Comparison of ENCODE assay signal across 9 cellular contexts in the genomic region with DNA sequence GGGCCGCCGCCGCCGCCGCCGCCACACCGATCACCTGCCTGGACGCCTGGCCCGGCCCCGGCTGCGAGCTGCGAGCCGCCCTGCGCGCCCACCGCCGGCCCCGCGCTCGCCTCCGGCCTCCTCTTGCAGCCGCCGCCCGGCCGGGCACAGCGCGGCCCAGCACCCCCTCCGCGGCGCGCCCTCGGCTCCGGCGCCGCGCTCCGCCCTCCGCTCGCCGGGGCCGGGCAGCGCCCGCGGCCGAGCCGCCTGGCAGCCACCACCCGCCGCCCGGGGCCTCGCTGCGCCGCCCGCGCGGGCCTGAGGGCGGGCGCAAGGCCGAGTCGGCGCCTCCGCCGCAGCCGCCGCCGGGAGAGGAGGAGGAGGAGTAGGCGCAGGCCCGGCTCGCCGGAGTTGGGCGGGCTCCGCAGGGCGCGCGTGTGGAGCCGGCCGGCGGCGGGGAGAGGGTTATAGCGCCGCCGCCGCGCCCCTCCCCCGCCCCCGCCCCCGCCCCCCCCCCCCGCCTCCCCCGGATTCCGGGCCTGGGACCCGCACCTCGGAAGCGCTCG. TPM values are rescaled to one million over a fixed set of nuclear protein-coding genes. Genes with fewer than 3 reads are reported as not detected.
A peak's percentile ranks its signal among the peaks of the same experiment; 100 is the strongest.
DNase-seq lines count a peak whose midpoint lies in the region; ATAC-seq, FAIRE-seq and TF ChIP-seq lines count a peak whose summit lies in the region.
"Had no signal": no experiment of that assay in that cellular context is flagged by ENCODE, and none has a peak within 500 bp of the region (broad histone marks: within the 10 kb centered on the region; RNA-seq: fewer than 3 reads in every experiment).

A gene (minus strand): TSS at position 418 of the 545 bp plus-strand sequence. CDS start 845 bp downstream, outside the sequence.

- no peaks in the 10 kb centered on the region for H3K9me3 ChIP-seq in SK-N-SH
- H3K9me3 ChIP-seq in K562 (replicated peaks; ENCODE audit: control insufficient read depth, insufficient read depth, low read depth, low read length): no peaks in the 10 kb centered on the region
- H3K9me3 ChIP-seq in iPS DF 6.9 (ENCODE audit: control insufficient read depth, insufficient read depth, low read length): no peaks in the 10 kb centered on the region
- no peaks in the 10 kb centered on the region for H3K9me3 ChIP-seq in sigmoid colon
- H3K9me3 ChIP-seq: neutrophil had no signal

- TF ChIP-seq POLR2A in K562 (conservative IDR thresholded peaks at IDR 0.05) (no peak), sigmoid colon (IDR thresholded peaks at IDR 0.05) (no peak)

- H3K9me2 ChIP-seq in SK-N-SH: no peaks in the 10 kb centered on the region

- H3K27me3 ChIP-seq in SK-N-SH (ENCODE audit: insufficient read depth) (no peaks in the 10 kb centered on the region), K562 (ENCODE audit: control insufficient read depth in 2 of 2, insufficient read depth in 2 of 2, low read length in 2 of 2) (peaks cover 0 to 12% of the 10 kb centered on the region in 2 experiments; a peak in 2 of 5 replicates), iPS DF 6.9 (ENCODE audit: control insufficient read depth, insufficient read depth, low read length) (peaks cover 26% of the 10 kb centered on the region), sigmoid colon (peaks cover 0 to 25% (median 4%) of the 10 kb centered on the region in 3 donors)

- intact Hi-C loops in K562 (cut with micrococcal nuclease): loop anchor here (5.0 kb wide), 1 partner anchor 118 kb away; no protein-coding TSS in a partner anchor
- intact Hi-C loops in sigmoid colon (cut with DNase I): loop anchor here (5.0 to 10.0 kb wide), 4 partner anchors 148 to 1015 kb away; a partner anchor contains a TSS

- H3K27ac ChIP-seq in SK-N-SH (ENCODE audit: low read depth in 2 of 2, low read length in 1 of 2): peak within 1 kb of the TSS in 1 of 2 experiments; percentile 70; a peak in 2 of 4 replicates
- no peak within 1 kb of the TSS for H3K27ac ChIP-seq in K562 (ENCODE audit: extremely low read depth, low read depth, low read length)
- no peak within 1 kb of the TSS for H3K27ac ChIP-seq in iPS DF 6.9 (ENCODE audit: low read length)
- peak within 1 kb of the TSS; percentile 89 to 97 (median 94) for H3K27ac ChIP-seq in sigmoid colon
- H3K27ac ChIP-seq: neutrophil had no signal

- H4K20me1 ChIP-seq in SK-N-SH (ENCODE audit: insufficient read depth) (peaks cover 27% of the 10 kb centered on the region), K562 (replicated peaks; ENCODE audit: control insufficient read depth, insufficient read depth, low read length) (peaks cover 10% of the 10 kb centered on the region; the same call in 1 of the 2 replicates)

- H3K4me1 ChIP-seq in SK-N-SH (ENCODE audit: control insufficient read depth in 1 of 2, insufficient read depth in 2 of 2, low read depth in 1 of 2, low read length in 1 of 2) (peaks cover 4 to 22% of the 10 kb centered on the region in 2 experiments; a peak in 3 of 4 replicates), K562 (replicated peaks in 1 of 2; ENCODE audit: control insufficient read depth in 2 of 2, insufficient read depth in 2 of 2, low read length in 2 of 2) (peaks cover 9 to 71% of the 10 kb centered on the region in 2 experiments), iPS DF 6.9 (ENCODE audit: control insufficient read depth, insufficient read depth, low read length) (peaks cover 7% of the 10 kb centered on the region), sigmoid colon (peaks cover 0 to 66% (median 57%) of the 10 kb centered on the region in 4 donors)

- DNase-seq in SK-N-SH (peak; percentile 83), NCI-H460 (ENCODE audit: extremely low read depth, low read depth) (peak; percentile 41), K562 (ENCODE audit: extremely low read depth in 1 of 4, low spot score in 3 of 4) (peak; percentile 59 to 64 (median 63)), iPS DF 6.9 (ENCODE audit: low read depth, low spot score) (no peak), sigmoid colon (no peak), NCI-H128 (lab: John Stamatoyannopoulos, UW; ENCODE audit: unreplicated experiment) (no peak)

- in situ Hi-C loops in K562 (cut with MboI): no loop called here

- CTCF ChIA-PET in SK-N-SH (lab: Yijun Ruan, JAX) (interaction anchor here (1.1 to 1.5 kb wide), 3 partner anchors 11 to 48 kb away, joined by 3 to 8 read pairs (median 4); no protein-coding TSS in a partner anchor), K562 (lab: Yijun Ruan, JAX; ENCODE audit: low intra/inter-chr PET ratio) (no interaction called here)

- no TSS peak for BruUV-seq in K562 (replicated peaks; lab: Mats Ljungman, UMichigan)

- no peak for FAIRE-seq in K562 (lab: Jason Lieb, UNC)

- H3K36me3 ChIP-seq in SK-N-SH (replicated peaks in 1 of 2; ENCODE audit: control insufficient read depth in 1 of 2, insufficient read depth in 2 of 2, low read length in 1 of 2) (no peaks in the 10 kb centered on the region), K562 (ENCODE audit: control insufficient read depth, insufficient read depth, low read length) (no peaks in the 10 kb centered on the region), iPS DF 6.9 (ENCODE audit: control insufficient read depth, insufficient read depth, low read length) (no peaks in the 10 kb centered on the region), sigmoid colon (no peaks in the 10 kb centered on the region)
- H3K36me3 ChIP-seq: neutrophil had no signal

- H3K79me2 ChIP-seq in SK-N-SH (ENCODE audit: insufficient read depth) (peaks cover 45% of the 10 kb centered on the region), K562 (ENCODE audit: control insufficient read depth, insufficient read depth, low read length) (peaks cover 7% of the 10 kb centered on the region; the same call in 1 of the 3 replicates)

- WGBS in SK-N-SH (ENCODE audit: low lambda C conversion rate): 0% methylated on average over 8 of the region's 93 CpGs
- 1% methylated on average over 20 of the region's 93 CpGs for WGBS in K562 (ENCODE audit: insufficient coverage, low coverage, missing lambda C conversion rate)
- WGBS in iPS DF 6.9 (ENCODE audit: insufficient coverage, insufficient read length): no CpG with 5 or more reads among the region's 93 CpGs
- WGBS in sigmoid colon, 2 donors: 0 to 1% methylated on average over 84 to 93 of the region's 93 CpGs

- no peak for TF ChIP-seq CTCF in SK-N-SH (IDR thresholded peaks at IDR 0.05)
- TF ChIP-seq CTCF in K562 (IDR thresholded peaks at IDR 0.05 in 2 of 3, conservative IDR thresholded peaks at IDR 0.05 in 1 of 3; ENCODE audit: insufficient read depth in 2 of 3, low read depth in 1 of 3, low read length in 3 of 3): no peak
- no peak for TF ChIP-seq CTCF in sigmoid colon (IDR thresholded peaks at IDR 0.05)

- TF ChIP-seq EP300 in SK-N-SH (IDR thresholded peaks at IDR 0.05; ENCODE audit: borderline replicate concordance in 1 of 2, low read depth in 1 of 2, low read length in 1 of 2): no peak
- no peak for TF ChIP-seq EP300 in K562 (IDR thresholded peaks at IDR 0.05; ENCODE audit: low read length)
- TF ChIP-seq EP300 in sigmoid colon (IDR thresholded peaks at IDR 0.05): no peak

- TF ChIP-seq RAD21 in SK-N-SH (IDR thresholded peaks at IDR 0.05; ENCODE audit: low read length) (no peak), K562 (CRISPR knock-in tag; conservative IDR thresholded peaks at IDR 0.05 in 1 of 2, IDR thresholded peaks at IDR 0.05 in 1 of 2) (no peak)

- ATAC-seq in SK-N-SH treated with all-trans-retinoic acid at 6 μM for 48 hours (no peak; the same call in 1 of the 3 replicates), K562 (peak; percentile 10), HG03460 (IDR thresholded peaks at IDR 0.05; ENCODE audit: unreplicated experiment) (no peak)

- H2AFZ ChIP-seq in SK-N-SH (ENCODE audit: low read depth) (no peak within 1 kb of the TSS), K562 (ENCODE audit: low read depth, low read length) (peak within 1 kb of the TSS; percentile 66)

- H3K4me2 ChIP-seq in SK-N-SH: peak within 1 kb of the TSS; percentile 100
- peak within 1 kb of the TSS; percentile 56 for H3K4me2 ChIP-seq in K562 (ENCODE audit: insufficient read depth, low read length)

- POLR2A ChIA-PET in SK-N-SH (lab: Yijun Ruan, JAX) (interaction anchor here (0.9 kb wide), 1 partner anchor 39 kb away, joined by 3 read pairs; no protein-coding TSS in a partner anchor), K562 (lab: Yijun Ruan, JAX) (interaction anchor here (0.6 kb wide), 1 partner anchor 178 kb away, joined by 3 read pairs; no protein-coding TSS in a partner anchor)

- H3F3A ChIP-seq in SK-N-SH (replicated peaks; ENCODE audit: insufficient read depth): peaks cover 12% of the 10 kb centered on the region

- peak within 1 kb of the TSS; percentile 67 to 100 for H3K4me3 ChIP-seq in SK-N-SH (ENCODE audit: low read depth in 2 of 2, low read length in 1 of 2)
- H3K4me3 ChIP-seq in K562: peak within 1 kb of the TSS; percentile 48
- H3K4me3 ChIP-seq in iPS DF 6.9 (ENCODE audit: low read length): peak within 1 kb of the TSS; percentile 90
- H3K4me3 ChIP-seq in sigmoid colon: peak within 1 kb of the TSS; percentile 68 to 87 (median 69)

- H3K9ac ChIP-seq in SK-N-SH (peak within 1 kb of the TSS; percentile 91), K562 (ENCODE audit: insufficient read depth in 1 of 2, low read depth in 2 of 2, low read length in 2 of 2) (peak within 1 kb of the TSS in 1 of 2 experiments; percentile 80; a peak in 2 of 4 replicates)

- H3K9me1 ChIP-seq in K562 (ENCODE audit: control insufficient read depth, insufficient read depth, low read length): no peaks in the 10 kb centered on the region

RNA-seq across cellular contexts. Expression of the gene that starts here (rescaled TPM):
- 13.5 and 18.9 TPM in 2 replicates for polyA plus RNA-seq in SK-N-SH (2012; rRNA removed)
- 6.8 and 9.8 TPM in 2 replicates for polyA plus RNA-seq in SK-N-SH (2012; cell fraction: cytosol; rRNA removed)
- 36.8 and 43.2 TPM in 2 replicates for polyA plus RNA-seq in SK-N-SH (2012; cell fraction: nucleus; rRNA removed)
- total RNA-seq in NCI-H460 (2014; rRNA removed; shearing (Covaris generic)): 20.3 and 21.4 TPM in 2 replicates
- 3.8 and 10.0 TPM in 2 replicates for polyA plus RNA-seq in NCI-H460 (2014; cell fraction: nucleus; rRNA removed)
- 21.5 and 51.6 TPM in 2 replicates for total RNA-seq in K562 (2011; cell fraction: chromatin; rRNA removed; ENCODE audit: low replicate concordance)
- 36.1 and 57.4 TPM in 2 replicates for total RNA-seq in K562 (2011; cell fraction: nucleolus; rRNA removed)
- 30.2 and 38.4 TPM in 2 replicates for total RNA-seq in K562 (2011; cell fraction: nucleoplasm; rRNA removed)
- 8.1 and 10.0 TPM in 2 replicates for total RNA-seq in K562 (2014; rRNA removed)
- 3.6 and 5.0 TPM in 2 replicates for total RNA-seq in K562 (2014; rRNA removed; fragmentation: Illumina TruSeq; extraction: Trizol)
- 4.6 and 6.1 TPM in 2 replicates for total RNA-seq in K562 (2015; rRNA removed; fragmentation: Illumina TruSeq; extraction: Trizol)
- total RNA-seq in K562 (2021): 9.8 and 10.2 TPM in 2 replicates
- 7.9 TPM in 2 replicates for polyA plus RNA-seq in K562 (2011; rRNA removed)
- polyA plus RNA-seq in K562 (2011; cell fraction: cytosol; rRNA removed): 5.2 and 10.8 TPM in 2 replicates
- polyA plus RNA-seq in K562 (2011; cell fraction: nucleus; rRNA removed): 13.3 and 32.6 TPM in 2 replicates
- 6.4 and 9.1 TPM in 2 replicates for polyA plus RNA-seq in K562 (2012)
- polyA plus RNA-seq in K562 (2014; fragmentation: Illumina TruSeq; extraction: Trizol): 2.5 and 4.7 TPM in 2 replicates
- 1 to 10 TPM; 3.9 to 9.5 TPM for polyA plus RNA-seq in K562 (2014; fragmentation: Nextera tagmentation; extraction: Ambion mirVana)
- polyA plus RNA-seq in K562 (2014; rRNA removed): 2.6 and 3.6 TPM in 2 replicates
- polyA minus RNA-seq in K562 (2011; rRNA and poly(A)+ RNA removed): 24.4 and 37.5 TPM in 2 replicates
- 34.5 and 45.2 TPM in 2 replicates for polyA minus RNA-seq in K562 (2011; cell fraction: cytosol; rRNA and poly(A)+ RNA removed)
- 11.0 and 13.5 TPM in 2 replicates for polyA minus RNA-seq in K562 (2011; cell fraction: nucleus; rRNA and poly(A)+ RNA removed)
- 10 to 100 TPM; 33.9 to 38.5 (median 36.9) TPM for total RNA-seq in sigmoid colon
- polyA plus RNA-seq in sigmoid colon: 10 to 100 TPM; 19.7 to 21.6 (median 20.0) TPM

Comparison
In these comparisons a context has a peak if more than half of its experiments do, and no peak if none do; other contexts are left out.
1. DNase-seq: peak in SK-N-SH (single experiment), NCI-H460 (single experiment) and K562 (4 of 4); none in iPS DF 6.9 (single experiment), sigmoid colon (single experiment) and NCI-H128 (single experiment).
2. H3K27ac ChIP-seq: peak in sigmoid colon (4 of 4); none in K562 (single experiment) and iPS DF 6.9 (single experiment).
3. Peak in every context shown above with its lines, with median percentiles within 50 percentile points of each other: H3K4me3 ChIP-seq.